12 cellular contexts compared by ENCODE assay signal in the genomic region with DNA sequence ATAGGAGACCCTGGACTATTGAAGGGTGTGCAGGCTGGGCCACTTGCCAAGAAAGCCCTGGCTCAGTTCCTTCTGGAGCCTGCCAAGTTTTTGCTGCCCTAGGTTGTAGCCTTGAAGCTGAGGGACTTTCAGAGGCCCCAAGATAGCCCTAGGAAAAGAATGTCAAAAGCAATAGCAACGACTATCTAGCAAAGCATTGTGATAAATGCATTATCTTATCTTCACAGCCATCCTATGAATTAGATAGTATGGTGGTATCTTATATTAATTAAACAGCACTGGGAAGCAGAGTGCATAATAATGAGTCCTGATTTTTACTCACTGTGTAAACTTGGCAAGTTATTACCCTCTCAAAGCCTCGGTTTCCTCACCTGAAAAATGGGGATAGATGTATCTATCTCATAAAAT.
DNase-seq lines count a peak whose midpoint lies in the region; ATAC-seq, FAIRE-seq and TF ChIP-seq lines count a peak whose summit lies in the region.
"Had no signal": no experiment of that assay in that cellular context is flagged by ENCODE, and none has a peak within 500 bp of the region (broad histone marks: within the 10 kb centered on the region; RNA-seq: fewer than 3 reads in every experiment).

No MANE protein-coding gene starts in this region.

- H3K18ac ChIP-seq in trophoblast cell (ENCODE audit: low read length) = no peak overlapping the region

- no CpG with 5 or more reads among the region's 2 CpGs for WGBS in trophoblast cell (ENCODE audit: extremely low coverage, insufficient coverage, insufficient read length)

- DNase-seq in NCI-H1092 (lab: John Stamatoyannopoulos, UW) = peak; percentile 66
- peak; percentile 71 for DNase-seq in left ventricle myocardium inferior
- no peak for DNase-seq in sciatic nerve (ENCODE audit: low spot score)
- DNase-seq in Karpas-422 = no peak
- no peak for DNase-seq in H54 (ENCODE audit: insufficient read length, low spot score)
- DNase-seq in trophoblast cell = no peak
- DNase-seq: activated B cell treated with CpG ODN at 0.5 μM for 24 hours, endodermal cell, NCI-H526 treated with DMSO at 0.1 percent for 48 hours had no signal

- peak overlapping the region; percentile 80 for H3K27ac ChIP-seq in VCaP
- H3K27ac ChIP-seq in left ventricle myocardium inferior (replicated peaks) = peak overlapping the region; percentile 14
- H3K27ac ChIP-seq in Karpas-422 (ENCODE audit: low read length) = no peak overlapping the region
- H3K27ac ChIP-seq in trophoblast cell (ENCODE audit: low read depth, low read length) = no peak overlapping the region
- H3K27ac ChIP-seq: KMS-11 had no signal

- H2BK5ac ChIP-seq in trophoblast cell (ENCODE audit: low read depth, low read length, poor library complexity) = no peak overlapping the region

- H3K4me1 ChIP-seq in left ventricle myocardium inferior (peaks cover 24% of the 10 kb centered on the region), Karpas-422 (ENCODE audit: low read length) (no peaks in the 10 kb centered on the region), trophoblast cell (ENCODE audit: control insufficient read depth in 1 of 2, insufficient read depth in 2 of 2, low read length in 2 of 2) (peaks cover 2 to 3% of the 10 kb centered on the region in 2 experiments)

- TF ChIP-seq CTCF in VCaP (conservative IDR thresholded peaks at IDR 0.05) (no peak), left ventricle myocardium inferior (IDR thresholded peaks at IDR 0.05; ENCODE audit: borderline replicate concordance) (no peak)

- H2AFZ ChIP-seq in Karpas-422 (ENCODE audit: low read length) (no peak overlapping the region), trophoblast cell (ENCODE audit: insufficient read depth, low read length, poor library complexity) (no peak overlapping the region)

- H3K36me3 ChIP-seq in left ventricle myocardium inferior = no peaks in the 10 kb centered on the region
- no peaks in the 10 kb centered on the region for H3K36me3 ChIP-seq in Karpas-422 (ENCODE audit: insufficient read depth, low read length)
- no peaks in the 10 kb centered on the region for H3K36me3 ChIP-seq in trophoblast cell (ENCODE audit: control insufficient read depth in 1 of 2, insufficient read depth in 2 of 2, low read length in 2 of 2)

- H3K4ac ChIP-seq in trophoblast cell (ENCODE audit: low read depth, low read length) = no peak overlapping the region

- H3K14ac ChIP-seq in trophoblast cell (ENCODE audit: low read length) = no peak overlapping the region

- H2AK5ac ChIP-seq in trophoblast cell (ENCODE audit: low read length) = no peak overlapping the region

- no peak overlapping the region for H2BK120ac ChIP-seq in trophoblast cell (ENCODE audit: insufficient read depth, low read length, poor library complexity)

- H3K4me3 ChIP-seq in left ventricle myocardium inferior (no peak overlapping the region), Karpas-422 (ENCODE audit: low read length) (no peak overlapping the region), trophoblast cell (ENCODE audit: low read depth, low read length) (no peak overlapping the region)

- H3K9ac ChIP-seq in Karpas-422 (ENCODE audit: low read length) = no peak overlapping the region
- no peak overlapping the region for H3K9ac ChIP-seq in trophoblast cell (ENCODE audit: low read length)
- H3K9ac ChIP-seq: KMS-11 had no signal

- H3K27me3 ChIP-seq in left ventricle myocardium inferior (ENCODE audit: low read depth) (no peaks in the 10 kb centered on the region), Karpas-422 (ENCODE audit: low read length) (no peaks in the 10 kb centered on the region), trophoblast cell (ENCODE audit: insufficient read depth, low read length) (no peaks in the 10 kb centered on the region)

- no peak for FAIRE-seq in H54 (lab: Jason Lieb, UNC)

- no peak overlapping the region for H3K23ac ChIP-seq in trophoblast cell (ENCODE audit: low read length)

- no peak overlapping the region for H2BK12ac ChIP-seq in trophoblast cell (ENCODE audit: low read length)

- H3K79me1 ChIP-seq in trophoblast cell (ENCODE audit: low read length) = no peaks in the 10 kb centered on the region

- H4K91ac ChIP-seq in trophoblast cell (ENCODE audit: low read depth, low read length) = no peak overlapping the region

- peak; percentile 42 for ATAC-seq in sciatic nerve
- no peak for ATAC-seq in HG03196 (IDR thresholded peaks at IDR 0.05; ENCODE audit: unreplicated experiment)

- H3K4me2 ChIP-seq in Karpas-422 (ENCODE audit: low read depth, low read length, poor library complexity, severe bottlenecking) (no peak overlapping the region), trophoblast cell (ENCODE audit: low read length) (no peak overlapping the region)
- H3K4me2 ChIP-seq: KMS-11 had no signal

- no peak for TF ChIP-seq POLR2A in H54 (IDR thresholded peaks at IDR 0.05; ENCODE audit: low read depth, low read length)

- no peak overlapping the region for H4K8ac ChIP-seq in trophoblast cell (ENCODE audit: low read depth, low read length)

- H3K9me3 ChIP-seq in left ventricle myocardium inferior (replicated peaks) = peaks cover 3% of the 10 kb centered on the region
- no peaks in the 10 kb centered on the region for H3K9me3 ChIP-seq in Karpas-422 (ENCODE audit: low read length)
- H3K9me3 ChIP-seq in trophoblast cell (ENCODE audit: insufficient read depth, low read depth, low read length) = no peaks in the 10 kb centered on the region

- no peak overlapping the region for H4K12ac ChIP-seq in trophoblast cell (ENCODE audit: low read depth, low read length)

- H3K79me2 ChIP-seq in Karpas-422 (ENCODE audit: low read length) = no peaks in the 10 kb centered on the region
- no peaks in the 10 kb centered on the region for H3K79me2 ChIP-seq in trophoblast cell (ENCODE audit: control insufficient read depth, insufficient read depth, low read length, poor library complexity)

- intact Hi-C loops in left ventricle myocardium inferior (cut with micrococcal nuclease) = no loop called here
- intact Hi-C loops in sciatic nerve (cut with DNase I) = no loop called here

- H3K9me2 ChIP-seq in Karpas-422 (replicated peaks; ENCODE audit: insufficient read depth, low read length) = no peaks in the 10 kb centered on the region

- H4K20me1 ChIP-seq in Karpas-422 (ENCODE audit: insufficient read depth, low read depth, low read length) = no peaks in the 10 kb centered on the region

Comparison
In these comparisons a context has a peak if more than half of its experiments do, and no peak if none do; other contexts are left out.
1. DNase-seq: peak in NCI-H1092 (single experiment) and left ventricle myocardium inferior (single experiment); none in sciatic nerve (single experiment), Karpas-422 (single experiment), H54 (single experiment) and trophoblast cell (0 of 2).
2. H3K27ac ChIP-seq: peak in VCaP (single experiment) and left ventricle myocardium inferior (single experiment); none in Karpas-422 (single experiment) and trophoblast cell (single experiment).